ENCODE assay signal across 1 cellular context in genomic region chr7:106565428-106565827, GRCh38.
TF ChIP-seq lines count a peak whose summit lies in the region.

No MANE protein-coding gene starts in this region.

TF ChIP-seq in K562, 482 proteins besides CTCF, POLR2A, EP300 and RAD21 (continued from another document):
- TF ChIP-seq ATF2 (CRISPR knock-in tag; IDR thresholded peaks at IDR 0.05): no peak
- TF ChIP-seq ELF1 (tag; IDR thresholded peaks at IDR 0.05): no peak
- 0 out of 2 replicates have a peak, but pooled peaks have one; percentile 17 for TF ChIP-seq SMARCA4 (IDR thresholded peaks at IDR 0.05)
- TF ChIP-seq CBFA2T2 (conservative IDR thresholded peaks at IDR 0.05): no peak
- no peak for TF ChIP-seq NBN (IDR thresholded peaks at IDR 0.05; ENCODE audit: low read depth)
- no peak for TF ChIP-seq NRF1 (conservative IDR thresholded peaks at IDR 0.05 in 1 of 2, IDR thresholded peaks at IDR 0.05 in 1 of 2)
- TF ChIP-seq ETV1 (tag; conservative IDR thresholded peaks at IDR 0.05; ENCODE audit: low read depth): no peak
- TF ChIP-seq BMI1 (IDR thresholded peaks at IDR 0.05; ENCODE audit: low read length): no peak
- TF ChIP-seq CEBPG (CRISPR knock-in tag; IDR thresholded peaks at IDR 0.05): no peak
- TF ChIP-seq CEBPG (tag; conservative IDR thresholded peaks at IDR 0.05 in 1 of 2, IDR thresholded peaks at IDR 0.05 in 1 of 2): peak in 1 of 2 experiments; percentile 31; a peak in 1 of 4 replicates
- TF ChIP-seq USF2 (CRISPR knock-in tag; IDR thresholded peaks at IDR 0.05): no peak
- TF ChIP-seq POLR3G (IDR thresholded peaks at IDR 0.05; ENCODE audit: extremely low read depth, insufficient read length, insufficient replicate concordance): no peak
- TF ChIP-seq ZNF586 (CRISPR knock-in tag; conservative IDR thresholded peaks at IDR 0.05): no peak
- TF ChIP-seq RBM25 (IDR thresholded peaks at IDR 0.05; ENCODE audit: low read depth, low read length, severe bottlenecking): peak; percentile 25
- TF ChIP-seq ARID1B (IDR thresholded peaks at IDR 0.05): no peak
- TF ChIP-seq ZNF785 (CRISPR knock-in tag; IDR thresholded peaks at IDR 0.05): no peak
- no peak for TF ChIP-seq PHB2 (IDR thresholded peaks at IDR 0.05; ENCODE audit: low read depth)
- no peak; the same call in 1 of the 2 replicates for TF ChIP-seq POLR2H (tag; IDR thresholded peaks at IDR 0.05; ENCODE audit: low read depth)
- no peak for TF ChIP-seq BDP1 (IDR thresholded peaks at IDR 0.05; ENCODE audit: insufficient read depth, insufficient read length)
- no peak for TF ChIP-seq ZNF174 (CRISPR knock-in tag; IDR thresholded peaks at IDR 0.05)
- peak in 1 of 2 experiments; percentile 60; a peak in 2 of 4 replicates for TF ChIP-seq FOXA3 (CRISPR knock-in tag; conservative IDR thresholded peaks at IDR 0.05 in 1 of 2, IDR thresholded peaks at IDR 0.05 in 1 of 2)
- no peak for TF ChIP-seq SPI1 (IDR thresholded peaks at IDR 0.05; ENCODE audit: borderline replicate concordance, low read depth, low read length)
- TF ChIP-seq CHCHD3 (CRISPR knock-in tag; IDR thresholded peaks at IDR 0.05): no peak
- TF ChIP-seq ATF1 (CRISPR knock-in tag; IDR thresholded peaks at IDR 0.05): no peak
- no peak for TF ChIP-seq ATF1 (tag; IDR thresholded peaks at IDR 0.05)
- no peak for TF ChIP-seq ZBTB1 (CRISPR knock-in tag; IDR thresholded peaks at IDR 0.05; ENCODE audit: borderline replicate concordance, low read depth)
- TF ChIP-seq CLOCK (CRISPR knock-in tag; IDR thresholded peaks at IDR 0.05; ENCODE audit: borderline replicate concordance): no peak
- TF ChIP-seq HIVEP1 (CRISPR knock-in tag; IDR thresholded peaks at IDR 0.05): no peak
- TF ChIP-seq EHMT2 (IDR thresholded peaks at IDR 0.05): no peak
- no peak for TF ChIP-seq PYGO2 (tag; IDR thresholded peaks at IDR 0.05)
- TF ChIP-seq PPARD (CRISPR knock-in tag; IDR thresholded peaks at IDR 0.05): no peak
- TF ChIP-seq HES1 (IDR thresholded peaks at IDR 0.05; ENCODE audit: low read depth): no peak
TF ChIP-seq in K562: peak in this region for 24.
